Comparison of ENCODE assay signal across 10 cellular contexts in the genomic region with DNA sequence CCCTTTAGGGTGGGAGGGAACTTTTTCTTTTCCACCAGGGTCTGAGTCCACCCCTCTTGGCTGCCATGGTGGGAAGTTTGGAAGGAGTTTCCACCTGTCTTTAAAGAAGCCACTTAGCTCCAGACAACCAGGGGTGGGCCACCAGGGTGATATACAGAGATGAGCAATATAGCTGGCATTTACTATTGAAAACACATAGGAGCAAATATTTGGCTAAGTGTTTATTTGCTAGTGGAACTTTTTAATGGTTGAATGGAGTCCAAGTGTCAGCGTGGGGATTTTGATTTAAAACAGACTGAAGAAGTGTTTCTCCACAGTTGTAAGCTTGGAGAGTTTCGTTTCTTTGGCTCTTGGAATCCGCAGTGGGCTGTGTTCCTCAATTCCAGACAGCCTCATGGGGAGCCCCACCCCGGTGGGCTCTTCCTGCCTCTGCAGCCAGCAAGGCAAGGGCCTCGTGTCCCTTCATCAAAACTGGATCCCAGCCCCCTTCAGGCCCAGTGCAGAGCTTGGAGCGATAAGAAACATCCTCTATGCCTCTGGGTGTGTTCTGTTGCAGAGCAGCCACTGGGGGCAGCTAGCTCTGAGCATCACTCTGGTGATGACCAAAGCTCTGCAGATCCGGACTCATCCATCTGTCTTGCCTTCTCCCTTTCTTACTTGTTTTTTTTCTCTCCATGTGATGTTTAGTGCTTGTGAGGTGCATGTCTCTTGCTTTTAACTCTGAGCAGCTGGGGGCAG. TPM values are rescaled to one million over a fixed set of nuclear protein-coding genes. Genes with fewer than 3 reads are reported as not detected.
DNase-seq lines count a peak whose midpoint lies in the region; ATAC-seq, FAIRE-seq and TF ChIP-seq lines count a peak whose summit lies in the region.
"Had no signal": no experiment of that assay in that cellular context is flagged by ENCODE, and none has a peak within 500 bp of the region (broad histone marks: within the 10 kb centered on the region; RNA-seq: fewer than 3 reads in every experiment).

No MANE protein-coding gene starts in this region.

- CTCF ChIA-PET in Calu3 (lab: Charles Lee) (interaction anchor here (0.6 kb wide), 1 partner anchor 49 kb away, joined by 3 read pairs; no protein-coding TSS in a partner anchor), HepG2 (lab: Yijun Ruan, JAX; ENCODE audit: low intra/inter-chr PET ratio, low total read pairs) (no interaction called here)

- no peak overlapping the region for H3K27ac Mint-ChIP-seq in Calu3 (ENCODE audit: unreplicated experiment)
- no peak overlapping the region for H3K27ac Mint-ChIP-seq in HFFc6

- DNase-seq in Calu3 (peak; percentile 3), HFFc6 (peak; percentile 67), HepG2 (ENCODE audit: low spot score) (peak; percentile 10), G401 (ENCODE audit: low spot score) (no peak), GM19240 (ENCODE audit: insufficient read length, low spot score) (no peak), NCI-H1105 (lab: John Stamatoyannopoulos, UW) (no peak), NCI-H2107 (lab: John Stamatoyannopoulos, UW) (no peak)
- DNase-seq: small intestine had no signal

- intact Hi-C loops in Calu3 (cut with micrococcal nuclease; ENCODE audit: unreplicated experiment) (no loop called here), HepG2 (cut with micrococcal nuclease; ENCODE audit: unreplicated experiment) (no loop called here)

- FAIRE-seq in HepG2 (lab: Jason Lieb, UNC), result peak; percentile 67
- FAIRE-seq: small intestine had no signal

- H3K27ac ChIP-seq in VCaP, result no peak overlapping the region; the same call in 1 of the 2 replicates
- H3K27ac ChIP-seq in HepG2 (ENCODE audit: extremely low read length, insufficient read depth, low read length), result no peak overlapping the region
- H3K27ac ChIP-seq: epithelial cell of prostate had no signal

- H3K36me3 ChIP-seq in HepG2 (replicated peaks in 1 of 2; ENCODE audit: control insufficient read depth in 1 of 2, insufficient read depth in 2 of 2, low read length in 2 of 2), result no peaks in the 10 kb centered on the region

- no peaks in the 10 kb centered on the region for H3K9me3 ChIP-seq in HepG2 (ENCODE audit: low read length)

- no peaks in the 10 kb centered on the region for H3K79me2 ChIP-seq in HepG2 (ENCODE audit: insufficient read depth, low read length)

- H3K9me3 Mint-ChIP-seq in Calu3 (ENCODE audit: low read depth, unreplicated experiment), result no peaks in the 10 kb centered on the region
- H3K9me3 Mint-ChIP-seq in HFFc6, result no peaks in the 10 kb centered on the region

- no peak overlapping the region for H3K4me3 ChIP-seq in HepG2 (replicated peaks in 1 of 3; ENCODE audit: insufficient read depth in 1 of 3, low read depth in 2 of 3, low read length in 3 of 3)

- H3K9ac ChIP-seq in HepG2 (ENCODE audit: insufficient read depth, low read depth, low read length), result no peak overlapping the region

- H3K36me3 Mint-ChIP-seq in Calu3 (ENCODE audit: insufficient read depth, unreplicated experiment) (no peaks in the 10 kb centered on the region), HFFc6 (ENCODE audit: low read depth) (no peaks in the 10 kb centered on the region)

- BruUV-seq in Calu3 (replicated peaks; lab: Mats Ljungman, UMichigan) (no TSS peak), HepG2 (replicated peaks; lab: Mats Ljungman, UMichigan) (no TSS peak)

- H3K27me3 Mint-ChIP-seq in Calu3 (ENCODE audit: unreplicated experiment) (peaks cover 53% of the 10 kb centered on the region), HFFc6 (ENCODE audit: insufficient read depth) (peaks cover 9% of the 10 kb centered on the region)

- H3K4me1 Mint-ChIP-seq in Calu3 (ENCODE audit: low read depth, unreplicated experiment), result no peaks in the 10 kb centered on the region
- peaks cover 16% of the 10 kb centered on the region for H3K4me1 Mint-ChIP-seq in HFFc6 (ENCODE audit: low read depth)

- H4K20me1 ChIP-seq in HepG2 (ENCODE audit: insufficient read depth, low read length), result no peaks in the 10 kb centered on the region

- H3K4me1 ChIP-seq in HepG2 (ENCODE audit: insufficient read depth, low read length), result no peaks in the 10 kb centered on the region

- TF ChIP-seq RAD21 in HepG2 (CRISPR knock-in tag; IDR thresholded peaks at IDR 0.05), result no peak

- H3K4me3 Mint-ChIP-seq in Calu3 (ENCODE audit: low read depth, unreplicated experiment) (no peak overlapping the region), HFFc6 (peak overlapping the region; percentile 64)

- ATAC-seq in HepG2, result peak; percentile 99

- POLR2A ChIA-PET in HepG2 (lab: Yijun Ruan, JAX), result no interaction called here

- no peak overlapping the region for H3K4me2 ChIP-seq in HepG2 (ENCODE audit: low read depth, low read length)

- no peak for TF ChIP-seq POLR2A in HepG2 (IDR thresholded peaks at IDR 0.05; ENCODE audit: insufficient read depth in 1 of 2, low read depth in 2 of 2, low read length in 2 of 2)

- in situ Hi-C loops in HepG2 (cut with HindIII; ENCODE audit: extremely low pct_ligation_motif_present, low pct_unique_long_range_greater_than_20kb) (no loop called here), G401 (cut with HindIII; ENCODE audit: low sequenced_read_pairs) (no loop called here)

- H3K27me3 ChIP-seq in HepG2 (ENCODE audit: control insufficient read depth in 1 of 2, insufficient read depth in 2 of 2, low read length in 2 of 2), result peaks cover 0 to 1% of the 10 kb centered on the region in 2 experiments; a peak in 3 of 5 replicates

- peak; percentile 13 for TF ChIP-seq CTCF in Calu3 (IDR thresholded peaks at IDR 0.05; ENCODE audit: unreplicated experiment)
- peak; percentile 73 for TF ChIP-seq CTCF in HFFc6 (IDR thresholded peaks at IDR 0.05)
- peak; percentile 80 for TF ChIP-seq CTCF in VCaP (conservative IDR thresholded peaks at IDR 0.05)
- 0 out of 2 replicates have a peak, but pooled peaks have one; percentile 23 for TF ChIP-seq CTCF in HepG2 (CRISPR knock-in tag; IDR thresholded peaks at IDR 0.05)

- TF ChIP-seq EP300 in HepG2 (IDR thresholded peaks at IDR 0.05; ENCODE audit: low read depth in 2 of 2, low read length in 2 of 2) (no peak), HepG2 (CRISPR knock-in tag; IDR thresholded peaks at IDR 0.05; ENCODE audit: borderline replicate concordance) (no peak)

- no peak overlapping the region for H2AFZ ChIP-seq in HepG2 (ENCODE audit: low read length)

- WGBS in HepG2 (ENCODE audit: low lambda C conversion rate), result 11% methylated on average over 5 of the region's 7 CpGs

TF ChIP-seq in HepG2, 621 proteins besides CTCF, POLR2A, EP300 and RAD21 (continues in another document):
- TF ChIP-seq, protein P1, sequence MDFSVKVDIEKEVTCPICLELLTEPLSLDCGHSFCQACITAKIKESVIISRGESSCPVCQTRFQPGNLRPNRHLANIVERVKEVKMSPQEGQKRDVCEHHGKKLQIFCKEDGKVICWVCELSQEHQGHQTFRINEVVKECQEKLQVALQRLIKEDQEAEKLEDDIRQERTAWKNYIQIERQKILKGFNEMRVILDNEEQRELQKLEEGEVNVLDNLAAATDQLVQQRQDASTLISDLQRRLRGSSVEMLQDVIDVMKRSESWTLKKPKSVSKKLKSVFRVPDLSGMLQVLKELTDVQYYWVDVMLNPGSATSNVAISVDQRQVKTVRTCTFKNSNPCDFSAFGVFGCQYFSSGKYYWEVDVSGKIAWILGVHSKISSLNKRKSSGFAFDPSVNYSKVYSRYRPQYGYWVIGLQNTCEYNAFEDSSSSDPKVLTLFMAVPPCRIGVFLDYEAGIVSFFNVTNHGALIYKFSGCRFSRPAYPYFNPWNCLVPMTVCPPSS (IDR thresholded peaks at IDR 0.05), result no peak
- no peak for TF ChIP-seq SNAI1 (CRISPR knock-in tag; IDR thresholded peaks at IDR 0.05; ENCODE audit: borderline replicate concordance)
- TF ChIP-seq, protein P2, sequence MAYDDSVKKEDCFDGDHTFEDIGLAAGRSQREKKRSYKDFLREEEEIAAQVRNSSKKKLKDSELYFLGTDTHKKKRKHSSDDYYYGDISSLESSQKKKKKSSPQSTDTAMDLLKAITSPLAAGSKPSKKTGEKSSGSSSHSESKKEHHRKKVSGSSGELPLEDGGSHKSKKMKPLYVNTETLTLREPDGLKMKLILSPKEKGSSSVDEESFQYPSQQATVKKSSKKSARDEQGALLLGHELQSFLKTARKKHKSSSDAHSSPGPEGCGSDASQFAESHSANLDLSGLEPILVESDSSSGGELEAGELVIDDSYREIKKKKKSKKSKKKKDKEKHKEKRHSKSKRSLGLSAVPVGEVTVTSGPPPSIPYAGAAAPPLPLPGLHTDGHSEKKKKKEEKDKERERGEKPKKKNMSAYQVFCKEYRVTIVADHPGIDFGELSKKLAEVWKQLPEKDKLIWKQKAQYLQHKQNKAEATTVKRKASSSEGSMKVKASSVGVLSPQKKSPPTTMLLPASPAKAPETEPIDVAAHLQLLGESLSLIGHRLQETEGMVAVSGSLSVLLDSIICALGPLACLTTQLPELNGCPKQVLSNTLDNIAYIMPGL (CRISPR knock-in tag; IDR thresholded peaks at IDR 0.05; ENCODE audit: borderline replicate concordance in 1 of 2, low read depth in 1 of 2), result no peak

RNA-seq across cellular contexts. Expression of a gene that starts 36.1 kb away (rescaled TPM):
- total RNA-seq in Calu3 (2022) (0.73 TPM in 1 of 2 replicates, not detected in the other), HepG2 (2016; rRNA removed; fragmentation: Illumina TruSeq; extraction: Trizol) (not detected in 2 replicates)
- 10 to 100 TPM; 18.3 to 21.2 (median 19.4) TPM for total RNA-seq in HFFc6 (2021; fragmentation: NEBNext Ultra II Directional; extraction: Animal tissue kit (Norgen Biotek cat#: 25700))
- not detected in 2 replicates for total RNA-seq in HepG2 (2016; cell fraction: cytosol; rRNA removed; fragmentation: Illumina TruSeq; extraction: Trizol; ENCODE audit: low read depth)
- not detected in 2 replicates for total RNA-seq in HepG2 (2016; cell fraction: insoluble cytoplasmic fraction; rRNA removed; fragmentation: Illumina TruSeq; extraction: Trizol)
- total RNA-seq in HepG2 (2016; cell fraction: membrane; rRNA removed; fragmentation: Illumina TruSeq; extraction: Trizol), result not detected in 2 replicates
- total RNA-seq in HepG2 (2016; cell fraction: nucleus; rRNA removed; fragmentation: Illumina TruSeq; extraction: Trizol), result not detected in 2 replicates
- not detected in 2 replicates for polyA plus RNA-seq in HepG2 (2011; rRNA removed)
- polyA plus RNA-seq in HepG2 (2011; cell fraction: cytosol; rRNA removed), result not detected in 2 replicates
- polyA plus RNA-seq in HepG2 (2011; cell fraction: nucleus; rRNA removed), result not detected in 2 replicates
- polyA plus RNA-seq in HepG2 (2012), result not detected in 2 replicates
- not detected in 2 replicates for polyA plus RNA-seq in HepG2 (2016; cell fraction: cytosol; fragmentation: Illumina TruSeq; extraction: Trizol; ENCODE audit: low read depth)
- polyA plus RNA-seq in HepG2 (2016; cell fraction: insoluble cytoplasmic fraction; fragmentation: Illumina TruSeq; extraction: Trizol; ENCODE audit: low read depth), result not detected in 2 replicates
- not detected in 2 replicates for polyA plus RNA-seq in HepG2 (2016; cell fraction: membrane; fragmentation: Illumina TruSeq; extraction: Trizol; ENCODE audit: low read depth)
- polyA plus RNA-seq in HepG2 (2016; cell fraction: nucleus; fragmentation: Illumina TruSeq; extraction: Trizol; ENCODE audit: insufficient read depth, low read depth), result not detected in 2 replicates
- 1.9 TPM in 1 of 2 replicates, not detected in the other for polyA minus RNA-seq in HepG2 (2011; rRNA and poly(A)+ RNA removed; ENCODE audit: low replicate concordance)
- polyA minus RNA-seq in HepG2 (2011; cell fraction: cytosol; rRNA and poly(A)+ RNA removed), result not detected in 2 replicates
- not detected in 2 replicates for polyA minus RNA-seq in HepG2 (2011; cell fraction: nucleus; rRNA and poly(A)+ RNA removed)
- 0.85 and 2.3 TPM in 2 replicates for total RNA-seq in G401 (2014; rRNA removed; shearing (Covaris generic))

Comparison
In these comparisons a context has a peak if more than half of its experiments do, and no peak if none do; other contexts are left out.
1. DNase-seq: peak in Calu3 (single experiment), HFFc6 (single experiment) and HepG2 (single experiment); none in G401 (single experiment), GM19240 (single experiment), NCI-H1105 (single experiment) and NCI-H2107 (single experiment).
2. CTCF ChIP-seq: peak in every context shown above with its lines; median percentile 80 in VCaP; 73 in HFFc6; 23 in HepG2; 13 in Calu3.